Comparison of ENCODE assay signal across 8 cellular contexts in genomic region chrX:39907964-39908616, GRCh38.
DNase-seq lines count a peak whose midpoint lies in the region; ATAC-seq and TF ChIP-seq lines count a peak whose summit lies in the region.

No MANE protein-coding gene starts in this region.

- H3K9me3 ChIP-seq in breast epithelium (peaks cover 0 to 4% of the 10 kb centered on the region in 2 donors), right lobe of liver (no peaks in the 10 kb centered on the region)

- H3K27me3 ChIP-seq in breast epithelium (peaks cover 0 to 74% of the 10 kb centered on the region in 2 donors), right lobe of liver (no peaks in the 10 kb centered on the region)

- TF ChIP-seq CTCF in breast epithelium (IDR thresholded peaks at IDR 0.05) (no peak), right lobe of liver (IDR thresholded peaks at IDR 0.05) (no peak)

- no peak for TF ChIP-seq POLR2A in breast epithelium (IDR thresholded peaks at IDR 0.05)
- no peak for TF ChIP-seq POLR2A in right lobe of liver (IDR thresholded peaks at IDR 0.05)

- H3K4me1 ChIP-seq in breast epithelium (no peaks in the 10 kb centered on the region), right lobe of liver (peaks cover 0 to 5% (median 0%) of the 10 kb centered on the region in 4 donors)

- H3K4me3 ChIP-seq in breast epithelium, result peak overlapping the region in 2 of 3 donors; percentile 4 to 31
- no peak overlapping the region for H3K4me3 ChIP-seq in right lobe of liver

- H3K27ac ChIP-seq in breast epithelium, result peak overlapping the region; percentile 57 to 70
- H3K27ac ChIP-seq in right lobe of liver, result no peak overlapping the region

- no peaks in the 10 kb centered on the region for H3K36me3 ChIP-seq in breast epithelium
- H3K36me3 ChIP-seq in right lobe of liver, result no peaks in the 10 kb centered on the region

- intact Hi-C loops in breast epithelium (cut with DNase I; ENCODE audit: low total_unique reads) (no loop called here), right lobe of liver (cut with DNase I) (no loop called here)

- DNase-seq in stimulated activated CD4-positive, alpha-beta T cell treated with anti-CD3 and anti-CD28 coated beads, Interleukin-15, amount 100 ng/mL, for 24 hours, result peak; percentile 21
- DNase-seq in stimulated activated CD4-positive, alpha-beta T cell treated with anti-CD3 and anti-CD28 coated beads, Interleukin-1b, Interleukin-23, amount 100 ng/mL, for 48 hours, result no peak
- peak in 1 of 2 donors; percentile 71 for DNase-seq in breast epithelium (ENCODE audit: low spot score in 2 of 2)
- peak; percentile 79 to 83 (median 82) for DNase-seq in right lobe of liver
- no peak for DNase-seq in NK-92 treated with Interleukin-12 subunit alpha and Interleukin-12 subunit beta, amount 100 ng/mL, for 24 hours (lab: John Stamatoyannopoulos, UW)
- no peak for DNase-seq in SHP77 (lab: John Stamatoyannopoulos, UW)
- DNase-seq in RPMI8226, result no peak

- peak; percentile 82 to 93 (median 89) for ATAC-seq in right lobe of liver
- ATAC-seq in HG02884 (IDR thresholded peaks at IDR 0.05; ENCODE audit: unreplicated experiment), result no peak

- WGBS in right lobe of liver (ENCODE audit: insufficient coverage, low coverage, low lambda C conversion rate, missing lambda C conversion rate), result 39% methylated on average over 4 of the region's 14 CpGs

Comparison
In these comparisons a context has a peak if more than half of its experiments do, and no peak if none do; other contexts are left out.
1. DNase-seq: peak in stimulated activated CD4-positive, alpha-beta T cell treated with anti-CD3 and anti-CD28 coated beads, Interleukin-15, amount 100 ng/mL, for 24 hours (single experiment) and right lobe of liver (3 of 3); none in stimulated activated CD4-positive, alpha-beta T cell treated with anti-CD3 and anti-CD28 coated beads, Interleukin-1b, Interleukin-23, amount 100 ng/mL, for 48 hours (single experiment), NK-92 treated with Interleukin-12 subunit alpha and Interleukin-12 subunit beta, amount 100 ng/mL, for 24 hours (single experiment), SHP77 (0 of 2) and RPMI8226 (single experiment).
2. H3K27ac ChIP-seq: peak in breast epithelium (2 of 2); none in right lobe of liver (0 of 3).
3. H3K4me3 ChIP-seq: peak in breast epithelium (2 of 3); none in right lobe of liver (0 of 3).